In genomic region chr5:71891856-71892255, GRCh38 we compare ENCODE assay signal across 11 cellular contexts.
DNase-seq lines count a peak whose midpoint lies in the region; ATAC-seq and TF ChIP-seq lines count a peak whose summit lies in the region.
"Had no signal": no experiment of that assay in that cellular context is flagged by ENCODE, and none has a peak within 500 bp of the region (broad histone marks: within the 10 kb centered on the region; RNA-seq: fewer than 3 reads in every experiment).

No MANE protein-coding gene starts in this region.

- H4K20me1 ChIP-seq in GM23338 (replicated peaks; ENCODE audit: insufficient read depth), result no peaks in the 10 kb centered on the region

- H3K4me1 Mint-ChIP-seq in GM23338, result peaks cover 15% of the 10 kb centered on the region
- H3K4me1 Mint-ChIP-seq: stimulated activated memory B cell treated with anti-CD40 and anti-IgM and Interleukin-4, amounts not matched to agents 10 μg/mL and 1 μg/mL and 100 μg/mL, for 72 hours had no signal

- H3K79me2 ChIP-seq in GM23338 (replicated peaks; ENCODE audit: insufficient read depth), result no peaks in the 10 kb centered on the region

- peaks cover 5% of the 10 kb centered on the region; the same call in 1 of the 3 replicates for H3K9me3 Mint-ChIP-seq in GM23338

- WGBS in body of pancreas, 2 donors, result 38 to 49% methylated on average over 4 of the region's 4 CpGs
- 62% methylated on average over 4 of the region's 4 CpGs for WGBS in prostate gland

- peaks cover 7% of the 10 kb centered on the region for H3K27me3 Mint-ChIP-seq in GM23338 (ENCODE audit: insufficient read depth, low read depth, poor library complexity)

- peak; percentile 78 for ATAC-seq in GM23338
- peak; percentile 83 for ATAC-seq in body of pancreas
- ATAC-seq in HG03045 (IDR thresholded peaks at IDR 0.05; ENCODE audit: unreplicated experiment), result no peak
- no peak for ATAC-seq in HG02763 (IDR thresholded peaks at IDR 0.05; ENCODE audit: unreplicated experiment)
- ATAC-seq: stimulated activated memory B cell treated with anti-CD40 and anti-IgM and Interleukin-4, amounts not matched to agents 10 μg/mL and 1 μg/mL and 100 μg/mL, for 72 hours had no signal

- H2AFZ ChIP-seq in GM23338, result 0 out of 2 replicates have a peak overlapping the region, but pooled peaks have one; percentile 24

- DNase-seq in GM23338 (ENCODE audit: low spot score) (peak; percentile 32), body of pancreas (peak; percentile 15 to 60 (median 37)), hepatic stellate cell (ENCODE audit: low spot score) (peak; percentile 27), prostate gland (ENCODE audit: low spot score) (peak; percentile 28), NCI-H1930 (lab: John Stamatoyannopoulos, UW) (no peak)
- DNase-seq in activated CD8-positive, alpha-beta memory T cell treated with anti-CD3 and anti-CD28 coated beads, Interleukin-2, amount 50 U/mL, for 4 hours, result no peak
- DNase-seq: CD4-positive, alpha-beta T cell had no signal

- no peak overlapping the region for H3K27ac ChIP-seq in GM23338 (ENCODE audit: low read depth)
- peak overlapping the region in 2 of 4 donors; percentile 22 to 47 for H3K27ac ChIP-seq in body of pancreas
- no peak overlapping the region for H3K27ac ChIP-seq in prostate gland

- H3K4me3 Mint-ChIP-seq in GM23338, result no peak overlapping the region
- H3K4me3 Mint-ChIP-seq: CD4-positive, alpha-beta T cell; natural killer cell treated with Interleukin-12 subunit alpha and Interleukin-12 subunit beta and Interleukin-15 and Interleukin-18, amount 100 ng/mL, for 72 hours; stimulated activated memory B cell treated with anti-CD40 and anti-IgM and Interleukin-4, amounts not matched to agents 10 μg/mL and 1 μg/mL and 100 μg/mL, for 72 hours had no signal

- TF ChIP-seq POLR2A in body of pancreas (IDR thresholded peaks at IDR 0.05), result no peak
- no peak for TF ChIP-seq POLR2A in prostate gland (IDR thresholded peaks at IDR 0.05)

- no peaks in the 10 kb centered on the region for H3K27me3 ChIP-seq in GM23338 (ENCODE audit: insufficient read depth)
- no peaks in the 10 kb centered on the region for H3K27me3 ChIP-seq in body of pancreas
- H3K27me3 ChIP-seq in prostate gland (replicated peaks; ENCODE audit: insufficient read depth), result no peaks in the 10 kb centered on the region

- H3K36me3 ChIP-seq in GM23338 (ENCODE audit: insufficient read depth), result no peaks in the 10 kb centered on the region
- no peaks in the 10 kb centered on the region for H3K36me3 ChIP-seq in body of pancreas (replicated peaks in 1 of 2; ENCODE audit: insufficient read depth in 1 of 2, low read depth in 2 of 2)
- no peaks in the 10 kb centered on the region for H3K36me3 ChIP-seq in prostate gland

- H3K9me2 ChIP-seq in GM23338 (ENCODE audit: insufficient read depth), result peaks cover 16% of the 10 kb centered on the region

- TF ChIP-seq CTCF in GM23338 (conservative IDR thresholded peaks at IDR 0.05; ENCODE audit: low read depth in 2 of 2), result no peak
- TF ChIP-seq CTCF in body of pancreas (IDR thresholded peaks at IDR 0.05), result no peak
- no peak for TF ChIP-seq CTCF in prostate gland (IDR thresholded peaks at IDR 0.05)

- H3K4me2 ChIP-seq in GM23338, result no peak overlapping the region

- H3K27ac Mint-ChIP-seq in GM23338, result no peak overlapping the region
- H3K27ac Mint-ChIP-seq: CD4-positive, alpha-beta T cell; natural killer cell treated with Interleukin-12 subunit alpha and Interleukin-12 subunit beta and Interleukin-15 and Interleukin-18, amount 100 ng/mL, for 72 hours; stimulated activated memory B cell treated with anti-CD40 and anti-IgM and Interleukin-4, amounts not matched to agents 10 μg/mL and 1 μg/mL and 100 μg/mL, for 72 hours had no signal

- intact Hi-C loops in body of pancreas (cut with DNase I) (no loop called here), prostate gland (cut with DNase I) (no loop called here)

- H3K36me3 Mint-ChIP-seq in GM23338 (ENCODE audit: low read depth), result no peaks in the 10 kb centered on the region
- H3K36me3 Mint-ChIP-seq: stimulated activated memory B cell treated with anti-CD40 and anti-IgM and Interleukin-4, amounts not matched to agents 10 μg/mL and 1 μg/mL and 100 μg/mL, for 72 hours had no signal

- H3K9me3 ChIP-seq in body of pancreas, result no peaks in the 10 kb centered on the region
- H3K9me3 ChIP-seq in prostate gland, result no peaks in the 10 kb centered on the region

- no peaks in the 10 kb centered on the region for H3K4me1 ChIP-seq in GM23338 (ENCODE audit: insufficient read depth)
- no peaks in the 10 kb centered on the region for H3K4me1 ChIP-seq in body of pancreas
- no peaks in the 10 kb centered on the region for H3K4me1 ChIP-seq in prostate gland (replicated peaks)

- H3F3A ChIP-seq in GM23338 (replicated peaks; ENCODE audit: low read depth), result no peaks in the 10 kb centered on the region

- H3K4me3 ChIP-seq in GM23338 (no peak overlapping the region), body of pancreas (no peak overlapping the region), prostate gland (no peak overlapping the region)

TF ChIP-seq in GM23338, 12 proteins besides CTCF, POLR2A, EP300 and RAD21:
- TF ChIP-seq, protein P1, sequence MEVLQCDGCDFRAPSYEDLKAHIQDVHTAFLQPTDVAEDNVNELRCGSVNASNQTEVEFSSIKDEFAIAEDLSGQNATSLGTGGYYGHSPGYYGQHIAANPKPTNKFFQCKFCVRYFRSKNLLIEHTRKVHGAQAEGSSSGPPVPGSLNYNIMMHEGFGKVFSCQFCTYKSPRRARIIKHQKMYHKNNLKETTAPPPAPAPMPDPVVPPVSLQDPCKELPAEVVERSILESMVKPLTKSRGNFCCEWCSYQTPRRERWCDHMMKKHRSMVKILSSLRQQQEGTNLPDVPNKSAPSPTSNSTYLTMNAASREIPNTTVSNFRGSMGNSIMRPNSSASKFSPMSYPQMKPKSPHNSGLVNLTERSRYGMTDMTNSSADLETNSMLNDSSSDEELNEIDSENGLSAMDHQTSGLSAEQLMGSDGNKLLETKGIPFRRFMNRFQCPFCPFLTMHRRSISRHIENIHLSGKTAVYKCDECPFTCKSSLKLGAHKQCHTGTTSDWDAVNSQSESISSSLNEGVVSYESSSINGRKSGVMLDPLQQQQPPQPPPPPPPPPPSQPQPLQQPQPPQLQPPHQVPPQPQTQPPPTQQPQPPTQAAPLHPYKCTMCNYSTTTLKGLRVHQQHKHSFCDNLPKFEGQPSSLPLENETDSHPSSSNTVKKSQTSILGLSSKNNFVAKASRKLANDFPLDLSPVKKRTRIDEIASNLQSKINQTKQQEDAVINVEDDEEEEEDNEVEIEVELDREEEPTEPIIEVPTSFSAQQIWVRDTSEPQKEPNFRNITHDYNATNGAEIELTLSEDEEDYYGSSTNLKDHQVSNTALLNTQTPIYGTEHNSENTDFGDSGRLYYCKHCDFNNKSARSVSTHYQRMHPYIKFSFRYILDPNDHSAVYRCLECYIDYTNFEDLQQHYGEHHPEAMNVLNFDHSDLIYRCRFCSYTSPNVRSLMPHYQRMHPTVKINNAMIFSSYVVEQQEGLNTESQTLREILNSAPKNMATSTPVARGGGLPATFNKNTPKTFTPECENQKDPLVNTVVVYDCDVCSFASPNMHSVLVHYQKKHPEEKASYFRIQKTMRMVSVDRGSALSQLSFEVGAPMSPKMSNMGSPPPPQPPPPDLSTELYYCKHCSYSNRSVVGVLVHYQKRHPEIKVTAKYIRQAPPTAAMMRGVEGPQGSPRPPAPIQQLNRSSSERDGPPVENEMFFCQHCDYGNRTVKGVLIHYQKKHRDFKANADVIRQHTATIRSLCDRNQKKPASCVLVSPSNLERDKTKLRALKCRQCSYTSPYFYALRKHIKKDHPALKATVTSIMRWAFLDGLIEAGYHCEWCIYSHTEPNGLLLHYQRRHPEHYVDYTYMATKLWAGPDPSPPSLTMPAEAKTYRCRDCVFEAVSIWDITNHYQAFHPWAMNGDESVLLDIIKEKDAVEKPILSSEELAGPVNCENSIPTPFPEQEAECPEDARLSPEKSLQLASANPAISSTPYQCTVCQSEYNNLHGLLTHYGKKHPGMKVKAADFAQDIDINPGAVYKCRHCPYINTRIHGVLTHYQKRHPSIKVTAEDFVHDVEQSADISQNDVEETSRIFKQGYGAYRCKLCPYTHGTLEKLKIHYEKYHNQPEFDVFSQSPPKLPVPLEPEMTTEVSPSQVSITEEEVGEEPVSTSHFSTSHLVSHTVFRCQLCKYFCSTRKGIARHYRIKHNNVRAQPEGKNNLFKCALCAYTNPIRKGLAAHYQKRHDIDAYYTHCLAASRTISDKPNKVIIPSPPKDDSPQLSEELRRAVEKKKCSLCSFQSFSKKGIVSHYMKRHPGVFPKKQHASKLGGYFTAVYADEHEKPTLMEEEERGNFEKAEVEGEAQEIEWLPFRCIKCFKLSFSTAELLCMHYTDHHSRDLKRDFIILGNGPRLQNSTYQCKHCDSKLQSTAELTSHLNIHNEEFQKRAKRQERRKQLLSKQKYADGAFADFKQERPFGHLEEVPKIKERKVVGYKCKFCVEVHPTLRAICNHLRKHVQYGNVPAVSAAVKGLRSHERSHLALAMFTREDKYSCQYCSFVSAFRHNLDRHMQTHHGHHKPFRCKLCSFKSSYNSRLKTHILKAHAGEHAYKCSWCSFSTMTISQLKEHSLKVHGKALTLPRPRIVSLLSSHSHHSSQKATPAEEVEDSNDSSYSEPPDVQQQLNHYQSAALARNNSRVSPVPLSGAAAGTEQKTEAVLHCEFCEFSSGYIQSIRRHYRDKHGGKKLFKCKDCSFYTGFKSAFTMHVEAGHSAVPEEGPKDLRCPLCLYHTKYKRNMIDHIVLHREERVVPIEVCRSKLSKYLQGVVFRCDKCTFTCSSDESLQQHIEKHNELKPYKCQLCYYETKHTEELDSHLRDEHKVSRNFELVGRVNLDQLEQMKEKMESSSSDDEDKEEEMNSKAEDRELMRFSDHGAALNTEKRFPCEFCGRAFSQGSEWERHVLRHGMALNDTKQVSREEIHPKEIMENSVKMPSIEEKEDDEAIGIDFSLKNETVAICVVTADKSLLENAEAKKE (CRISPR knock-in tag; IDR thresholded peaks at IDR 0.05), result 0 out of 2 replicates have a peak, but pooled peaks have one; percentile 25
- no peak for TF ChIP-seq NANOG (IDR thresholded peaks at IDR 0.05; ENCODE audit: borderline replicate concordance)

Comparison
In these comparisons a context has a peak if more than half of its experiments do, and no peak if none do; other contexts are left out.
1. ATAC-seq: peak in GM23338 (single experiment) and body of pancreas (single experiment); none in HG03045 (single experiment) and HG02763 (single experiment).
2. DNase-seq: peak in GM23338 (single experiment), body of pancreas (4 of 4), hepatic stellate cell (single experiment) and prostate gland (single experiment); none in activated CD8-positive, alpha-beta memory T cell treated with anti-CD3 and anti-CD28 coated beads, Interleukin-2, amount 50 U/mL, for 4 hours (single experiment) and NCI-H1930 (0 of 2).